ENCODE assay signal across 1 cellular context in the genomic region with DNA sequence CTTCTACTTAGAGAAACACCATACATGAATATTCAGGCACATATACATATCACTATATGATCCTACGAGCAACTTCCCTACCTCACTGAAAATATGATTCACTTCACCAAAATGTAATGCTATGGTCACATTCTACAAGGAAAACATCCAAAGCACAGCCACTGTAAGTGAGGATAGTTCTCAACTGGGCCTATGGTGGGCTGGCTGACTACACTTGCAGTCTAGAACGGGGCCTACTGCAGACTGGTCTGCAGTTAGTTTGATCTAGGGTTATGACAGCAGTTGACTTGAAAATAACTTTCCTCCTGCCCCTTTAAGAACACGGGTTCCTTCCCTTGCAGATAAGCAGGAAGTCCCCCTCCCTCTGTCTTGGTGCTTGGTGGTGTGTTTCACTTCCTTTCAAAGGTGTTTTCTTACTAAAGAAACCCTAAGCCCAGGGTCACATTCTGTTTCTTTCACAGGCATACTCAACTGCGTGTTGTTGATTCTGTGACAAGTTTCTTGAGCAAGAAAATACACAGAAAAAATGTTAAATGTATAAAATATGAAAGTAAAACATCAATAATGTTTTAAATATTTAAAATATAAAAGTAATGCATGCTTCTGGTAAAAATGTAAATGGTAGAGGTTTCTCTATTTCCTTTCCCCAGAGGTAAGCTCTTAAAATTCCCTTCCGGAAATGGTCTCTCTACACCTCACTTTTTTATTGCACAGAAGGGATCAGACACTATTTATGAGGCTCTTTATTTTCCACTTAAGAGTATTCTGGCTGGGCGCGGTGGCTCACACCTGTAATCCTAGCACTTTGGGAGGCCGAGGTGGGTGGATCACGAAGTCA.
A peak's percentile ranks its signal among the peaks of the same experiment; 100 is the strongest.
TF ChIP-seq lines count a peak whose summit lies in the region.

No MANE protein-coding gene starts in this region.

TF ChIP-seq in K562, 482 proteins besides CTCF, POLR2A, EP300 and RAD21 (continued from another document and continues in another):
- TF ChIP-seq SNIP1 (IDR thresholded peaks at IDR 0.05; ENCODE audit: low read depth) (no peak), FOSL1 (tag; conservative IDR thresholded peaks at IDR 0.05) (peak; percentile 46; the same call in 1 of the 2 replicates), HDAC2 (IDR thresholded peaks at IDR 0.05) (no peak), ILK (tag; IDR thresholded peaks at IDR 0.05; ENCODE audit: borderline replicate concordance, low read depth) (no peak), TRIM28 (IDR thresholded peaks at IDR 0.05) (no peak), EGR1 (conservative IDR thresholded peaks at IDR 0.05) (no peak), ID3 (CRISPR knock-in tag; IDR thresholded peaks at IDR 0.05) (no peak), ID3 (tag; IDR thresholded peaks at IDR 0.05) (0 out of 2 replicates have a peak, but pooled peaks have one; percentile 26), NCOA6 (IDR thresholded peaks at IDR 0.05) (no peak), JUND (IDR thresholded peaks at IDR 0.05; ENCODE audit: borderline replicate concordance, low read depth, low read length) (peak; percentile 36; the same call in 1 of the 2 replicates), JUND (tag; IDR thresholded peaks at IDR 0.05; ENCODE audit: borderline replicate concordance, low read depth, low read length) (peak; percentile 39; the same call in 1 of the 3 replicates), ZC3H11A (IDR thresholded peaks at IDR 0.05; ENCODE audit: low read depth, low read length) (no peak), FOXJ2 (tag; IDR thresholded peaks at IDR 0.05) (0 out of 2 replicates have a peak, but pooled peaks have one; percentile 33), GTF2E2 (tag; IDR thresholded peaks at IDR 0.05) (peak; percentile 76; the same call in 1 of the 2 replicates), NCOR1 (IDR thresholded peaks at IDR 0.05) (no peak), NR2C2 (CRISPR knock-in tag; IDR thresholded peaks at IDR 0.05) (no peak), NR2C2 (tag; IDR thresholded peaks at IDR 0.05) (peak; percentile 10), TSC22D4 (tag; IDR thresholded peaks at IDR 0.05) (no peak), ZNF77 (CRISPR knock-in tag; IDR thresholded peaks at IDR 0.05) (no peak), NFE2 (IDR thresholded peaks at IDR 0.05; ENCODE audit: low read depth) (no peak), RFX7 (CRISPR knock-in tag; IDR thresholded peaks at IDR 0.05) (no peak), ZNF23 (CRISPR knock-in tag; IDR thresholded peaks at IDR 0.05) (no peak), ZBTB33 (CRISPR knock-in tag; IDR thresholded peaks at IDR 0.05) (no peak), KHSRP (IDR thresholded peaks at IDR 0.05) (no peak), SRSF1 (IDR thresholded peaks at IDR 0.05; ENCODE audit: low read depth, low read length) (no peak), NFRKB (IDR thresholded peaks at IDR 0.05; ENCODE audit: low read depth) (peak; percentile 52), ELF1 (tag; IDR thresholded peaks at IDR 0.05) (peak; percentile 78), HINFP (tag; conservative IDR thresholded peaks at IDR 0.05; ENCODE audit: low read depth) (no peak), ZNF224 (CRISPR knock-in tag; IDR thresholded peaks at IDR 0.05) (no peak), PHF20 (IDR thresholded peaks at IDR 0.05; ENCODE audit: partially characterized antibody) (no peak), TAF1 (IDR thresholded peaks at IDR 0.05; ENCODE audit: control insufficient read depth, extremely low read depth, insufficient read depth, low read length, severe bottlenecking) (peak; percentile 25), ZBTB7A (IDR thresholded peaks at IDR 0.05; ENCODE audit: borderline replicate concordance, control insufficient read depth, low read depth, low read length) (no peak), MCM2 (IDR thresholded peaks at IDR 0.05; ENCODE audit: low read depth) (no peak), ZNF184 (CRISPR knock-in tag; IDR thresholded peaks at IDR 0.05) (no peak), ELF4 (CRISPR knock-in tag; IDR thresholded peaks at IDR 0.05) (0 out of 2 replicates have a peak, but pooled peaks have one; percentile 19), ZNF639 (CRISPR knock-in tag; conservative IDR thresholded peaks at IDR 0.05 in 1 of 2, IDR thresholded peaks at IDR 0.05 in 1 of 2) (no peak), PHF21A (IDR thresholded peaks at IDR 0.05; ENCODE audit: borderline replicate concordance, low read depth) (no peak), ETV6 (IDR thresholded peaks at IDR 0.05; ENCODE audit: borderline replicate concordance in 1 of 2, low read depth in 2 of 2, low read length in 1 of 2) (no peak), ETV6 (CRISPR knock-in tag; IDR thresholded peaks at IDR 0.05; ENCODE audit: borderline replicate concordance) (no peak), PTTG1 (tag; IDR thresholded peaks at IDR 0.05; ENCODE audit: low read depth) (peak; percentile 54; the same call in 1 of the 2 replicates), ZNF175 (CRISPR knock-in tag; IDR thresholded peaks at IDR 0.05; ENCODE audit: low read depth) (no peak), TEAD2 (tag; IDR thresholded peaks at IDR 0.05) (peak; percentile 59; the same call in 1 of the 2 replicates), CREM (IDR thresholded peaks at IDR 0.05; ENCODE audit: low read depth) (no peak), ESRRA (IDR thresholded peaks at IDR 0.05; ENCODE audit: borderline replicate concordance, low read depth) (no peak), POLR2H (tag; IDR thresholded peaks at IDR 0.05; ENCODE audit: low read depth) (peak; percentile 75), ZNF766 (CRISPR knock-in tag; conservative IDR thresholded peaks at IDR 0.05) (peak; percentile 84), FOXM1 (IDR thresholded peaks at IDR 0.05; ENCODE audit: low read depth) (peak; percentile 48), FOXM1 (CRISPR knock-in tag; IDR thresholded peaks at IDR 0.05; ENCODE audit: low read depth) (no peak), TAF7 (tag; IDR thresholded peaks at IDR 0.05) (no peak), SUPT5H (IDR thresholded peaks at IDR 0.05) (peak; percentile 30; the same call in 1 of the 2 replicates), PHB (CRISPR knock-in tag; IDR thresholded peaks at IDR 0.05) (no peak), E2F3 (CRISPR knock-in tag; IDR thresholded peaks at IDR 0.05) (no peak), ZNF561 (CRISPR knock-in tag; conservative IDR thresholded peaks at IDR 0.05) (no peak), FOXK2 (conservative IDR thresholded peaks at IDR 0.05 in 1 of 2, IDR thresholded peaks at IDR 0.05 in 1 of 2; ENCODE audit: low read depth in 2 of 2) (peak; percentile 73 to 74; a peak in 3 of 4 replicates), FOXO4 (CRISPR knock-in tag; IDR thresholded peaks at IDR 0.05) (no peak), TEAD1 (CRISPR knock-in tag; IDR thresholded peaks at IDR 0.05) (0 out of 4 replicates have a peak, but pooled peaks of 1 of the 2 experiments have one; percentile 6)
- TF ChIP-seq, protein P1, sequence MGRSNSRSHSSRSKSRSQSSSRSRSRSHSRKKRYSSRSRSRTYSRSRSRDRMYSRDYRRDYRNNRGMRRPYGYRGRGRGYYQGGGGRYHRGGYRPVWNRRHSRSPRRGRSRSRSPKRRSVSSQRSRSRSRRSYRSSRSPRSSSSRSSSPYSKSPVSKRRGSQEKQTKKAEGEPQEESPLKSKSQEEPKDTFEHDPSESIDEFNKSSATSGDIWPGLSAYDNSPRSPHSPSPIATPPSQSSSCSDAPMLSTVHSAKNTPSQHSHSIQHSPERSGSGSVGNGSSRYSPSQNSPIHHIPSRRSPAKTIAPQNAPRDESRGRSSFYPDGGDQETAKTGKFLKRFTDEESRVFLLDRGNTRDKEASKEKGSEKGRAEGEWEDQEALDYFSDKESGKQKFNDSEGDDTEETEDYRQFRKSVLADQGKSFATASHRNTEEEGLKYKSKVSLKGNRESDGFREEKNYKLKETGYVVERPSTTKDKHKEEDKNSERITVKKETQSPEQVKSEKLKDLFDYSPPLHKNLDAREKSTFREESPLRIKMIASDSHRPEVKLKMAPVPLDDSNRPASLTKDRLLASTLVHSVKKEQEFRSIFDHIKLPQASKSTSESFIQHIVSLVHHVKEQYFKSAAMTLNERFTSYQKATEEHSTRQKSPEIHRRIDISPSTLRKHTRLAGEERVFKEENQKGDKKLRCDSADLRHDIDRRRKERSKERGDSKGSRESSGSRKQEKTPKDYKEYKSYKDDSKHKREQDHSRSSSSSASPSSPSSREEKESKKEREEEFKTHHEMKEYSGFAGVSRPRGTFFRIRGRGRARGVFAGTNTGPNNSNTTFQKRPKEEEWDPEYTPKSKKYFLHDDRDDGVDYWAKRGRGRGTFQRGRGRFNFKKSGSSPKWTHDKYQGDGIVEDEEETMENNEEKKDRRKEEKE (IDR thresholded peaks at IDR 0.05; ENCODE audit: borderline replicate concordance in 1 of 2, control insufficient read depth in 1 of 2, low read depth in 2 of 2, low read length in 1 of 2): no peak
- TF ChIP-seq, protein P2, sequence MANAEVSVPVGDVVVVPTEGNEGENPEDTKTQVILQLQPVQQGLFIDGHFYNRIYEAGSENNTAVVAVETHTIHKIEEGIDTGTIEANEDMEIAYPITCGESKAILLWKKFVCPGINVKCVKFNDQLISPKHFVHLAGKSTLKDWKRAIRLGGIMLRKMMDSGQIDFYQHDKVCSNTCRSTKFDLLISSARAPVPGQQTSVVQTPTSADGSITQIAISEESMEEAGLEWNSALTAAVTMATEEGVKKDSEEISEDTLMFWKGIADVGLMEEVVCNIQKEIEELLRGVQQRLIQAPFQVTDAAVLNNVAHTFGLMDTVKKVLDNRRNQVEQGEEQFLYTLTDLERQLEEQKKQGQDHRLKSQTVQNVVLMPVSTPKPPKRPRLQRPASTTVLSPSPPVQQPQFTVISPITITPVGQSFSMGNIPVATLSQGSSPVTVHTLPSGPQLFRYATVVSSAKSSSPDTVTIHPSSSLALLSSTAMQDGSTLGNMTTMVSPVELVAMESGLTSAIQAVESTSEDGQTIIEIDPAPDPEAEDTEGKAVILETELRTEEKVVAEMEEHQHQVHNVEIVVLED (CRISPR knock-in tag; IDR thresholded peaks at IDR 0.05): no peak
